In the genomic region with DNA sequence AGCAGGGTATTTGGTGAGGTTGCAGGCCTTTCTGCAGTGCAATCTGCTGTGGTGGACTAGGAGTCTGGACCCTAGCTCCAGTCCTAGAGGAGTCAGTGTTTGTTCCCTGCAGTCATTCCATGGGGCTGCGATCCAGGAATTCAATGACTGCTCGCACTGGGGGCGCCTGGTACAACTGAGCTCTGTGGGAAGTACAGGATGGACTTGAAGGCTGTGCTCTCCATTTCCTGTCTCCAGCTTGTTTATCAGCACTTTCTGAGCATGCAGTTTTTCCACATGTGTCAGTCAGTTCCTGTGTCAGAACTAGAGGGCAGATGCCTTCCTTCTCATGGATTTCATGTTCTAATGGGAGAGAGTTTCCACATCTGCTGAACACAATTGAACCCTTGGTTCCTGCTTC, we compare ENCODE assay signal across 9 cellular contexts. TPM values are rescaled to one million over a fixed set of nuclear protein-coding genes. Genes with fewer than 3 reads are reported as not detected.
A peak's percentile ranks its signal among the peaks of the same experiment; 100 is the strongest.
DNase-seq lines count a peak whose midpoint lies in the region; ATAC-seq, FAIRE-seq and TF ChIP-seq lines count a peak whose summit lies in the region.
"Had no signal": no experiment of that assay in that cellular context is flagged by ENCODE, and none has a peak within 500 bp of the region (broad histone marks: within the 10 kb centered on the region; RNA-seq: fewer than 3 reads in every experiment).

No MANE protein-coding gene starts in this region.

- H3K36me3 ChIP-seq in bronchial epithelial cell (ENCODE audit: control insufficient read depth, insufficient read depth, low read length), result peaks cover 3% of the 10 kb centered on the region

- H3K27ac ChIP-seq in skin epidermis, result peak overlapping the region in 18 of 21 experiments; percentile 10 to 81 (median 61)

- DNase-seq in HK-2 (ENCODE audit: unreplicated experiment) (peak; percentile 8), bronchial epithelial cell (ENCODE audit: low read depth) (peak; percentile 19), iris pigment epithelial cell (ENCODE audit: low read depth) (peak; percentile 93), HT-29 (ENCODE audit: low spot score) (no peak), NCI-H146 (lab: John Stamatoyannopoulos, UW) (no peak), SHP77 (lab: John Stamatoyannopoulos, UW) (no peak)

- no peak overlapping the region for H3K4me3 ChIP-seq in bronchial epithelial cell (ENCODE audit: low read depth, low read length)
- no peak overlapping the region for H3K4me3 ChIP-seq in skin epidermis
- H3K4me3 ChIP-seq: body of pancreas had no signal

- no peak for ATAC-seq in HG03469 (IDR thresholded peaks at IDR 0.05; ENCODE audit: unreplicated experiment)
- ATAC-seq: body of pancreas had no signal

- no peak for TF ChIP-seq CTCF in bronchial epithelial cell (IDR thresholded peaks at IDR 0.05; ENCODE audit: insufficient read depth, low read length, severe bottlenecking)

- no peak for FAIRE-seq in bronchial epithelial cell (lab: Jason Lieb, UNC)

- no peaks in the 10 kb centered on the region for H3K27me3 ChIP-seq in bronchial epithelial cell (ENCODE audit: control insufficient read depth, insufficient read depth, low read length)
- H3K27me3 ChIP-seq: body of pancreas had no signal

RNA-seq across cellular contexts. Expression of gene PDHB, which starts 46.7 kb away (rescaled TPM):
- total RNA-seq in bronchial epithelial cell, result 32.4 and 37.5 TPM in 2 replicates
- total RNA-seq in HT-29 (2014; rRNA removed; shearing (Covaris generic)), result 34.2 and 47.8 TPM in 2 replicates

RNA-seq across cellular contexts. Expression of gene PXK, which starts 54.3 kb away (rescaled TPM):
- 12.4 and 22.0 TPM in 2 replicates for total RNA-seq in bronchial epithelial cell
- 0.23 and 0.89 TPM in 2 replicates for total RNA-seq in HT-29 (2014; rRNA removed; shearing (Covaris generic))

Comparison
In these comparisons a context has a peak if more than half of its experiments do, and no peak if none do; other contexts are left out.
1. DNase-seq: peak in HK-2 (single experiment), bronchial epithelial cell (single experiment) and iris pigment epithelial cell (single experiment); none in HT-29 (single experiment), NCI-H146 (single experiment) and SHP77 (0 of 2).